Comparison of ENCODE assay signal across 8 cellular contexts in genomic region chr11:22787565-22788162, GRCh38. TPM values are rescaled to one million over a fixed set of nuclear protein-coding genes. Genes with fewer than 3 reads are reported as not detected.
A peak's percentile ranks its signal among the peaks of the same experiment; 100 is the strongest.
DNase-seq lines count a peak whose midpoint lies in the region; ATAC-seq, FAIRE-seq and TF ChIP-seq lines count a peak whose summit lies in the region.

No MANE protein-coding gene starts in this region.

- H3K4me1 Mint-ChIP-seq in Calu3 (ENCODE audit: low read depth, unreplicated experiment): peaks cover 23% of the 10 kb centered on the region

- no peak overlapping the region for H3K4me3 Mint-ChIP-seq in Calu3 (ENCODE audit: low read depth, unreplicated experiment)

- H2BK5ac ChIP-seq in mesenchymal stem cell (ENCODE audit: low read depth, low read length, poor library complexity, severe bottlenecking): no peak overlapping the region

- DNase-seq in Calu3 (peak; percentile 33), LoVo (ENCODE audit: low spot score) (peak; percentile 38), RPMI8226 (peak; percentile 53), mesenchymal stem cell (peak; percentile 37), vagina (ENCODE audit: extremely low spot score in 2 of 2) (no peak)

- H3K36me3 ChIP-seq in mesenchymal stem cell (ENCODE audit: control insufficient read depth in 1 of 2, insufficient read depth in 2 of 2, low read depth in 1 of 2, low read length in 2 of 2) (no peaks in the 10 kb centered on the region), vagina (no peaks in the 10 kb centered on the region)

- H3K4me2 ChIP-seq in mesenchymal stem cell (ENCODE audit: low read length, poor library complexity, severe bottlenecking): no peak overlapping the region

- no peaks in the 10 kb centered on the region for H3K9me3 Mint-ChIP-seq in Calu3 (ENCODE audit: low read depth, unreplicated experiment)

- H3K14ac ChIP-seq in mesenchymal stem cell (ENCODE audit: low read length in 2 of 2): no peak overlapping the region

- no peak overlapping the region for H2BK15ac ChIP-seq in mesenchymal stem cell (ENCODE audit: low read depth, poor library complexity, severe bottlenecking)

- H3K79me1 ChIP-seq in mesenchymal stem cell (replicated peaks; ENCODE audit: low read length, poor library complexity, severe bottlenecking): no peaks in the 10 kb centered on the region

- no TSS peak for BruUV-seq in Calu3 (replicated peaks; lab: Mats Ljungman, UMichigan)

- TF ChIP-seq POLR2A in vagina (IDR thresholded peaks at IDR 0.05): no peak

- H3K27ac ChIP-seq in mesenchymal stem cell (ENCODE audit: low read length, poor library complexity, severe bottlenecking) (no peak overlapping the region), vagina (no peak overlapping the region)

- H3K4ac ChIP-seq in mesenchymal stem cell (ENCODE audit: low read depth in 1 of 2, low read length in 2 of 2): no peak overlapping the region

- no peak overlapping the region for H2BK120ac ChIP-seq in mesenchymal stem cell (ENCODE audit: low read depth, low read length)

- peaks cover 0 to 5% of the 10 kb centered on the region in 2 experiments for H3K27me3 ChIP-seq in mesenchymal stem cell (ENCODE audit: control insufficient read depth in 1 of 2, insufficient read depth in 1 of 2, low read length in 2 of 2)
- no peaks in the 10 kb centered on the region for H3K27me3 ChIP-seq in vagina

- H4K91ac ChIP-seq in mesenchymal stem cell (ENCODE audit: low read length): no peak overlapping the region

- H3K9me3 ChIP-seq in mesenchymal stem cell (ENCODE audit: control insufficient read depth, low read length): no peaks in the 10 kb centered on the region
- H3K9me3 ChIP-seq in vagina: no peaks in the 10 kb centered on the region

- FAIRE-seq in colon (lab: Jason Lieb, UNC): peak; percentile 38

- no peak overlapping the region for H2AK5ac ChIP-seq in mesenchymal stem cell (ENCODE audit: low read length, severe bottlenecking)

- intact Hi-C loops in Calu3 (cut with micrococcal nuclease; ENCODE audit: unreplicated experiment) (loop anchor here (1.0 to 5.0 kb wide), 5 partner anchors 42 to 453 kb away; partner anchors contain the start of gene SVIP), vagina (cut with DNase I) (no loop called here)

- H3K9ac ChIP-seq in mesenchymal stem cell (ENCODE audit: low read length): no peak overlapping the region

- 32% methylated on average over 7 of the region's 9 CpGs for WGBS in mesenchymal stem cell

- no peak overlapping the region for H3K18ac ChIP-seq in mesenchymal stem cell (ENCODE audit: low read depth in 1 of 2, low read length in 2 of 2)

- no peak overlapping the region for H3K27ac Mint-ChIP-seq in Calu3 (ENCODE audit: unreplicated experiment)

- TF ChIP-seq CTCF in Calu3 (IDR thresholded peaks at IDR 0.05; ENCODE audit: unreplicated experiment) (peak; percentile 50), vagina (IDR thresholded peaks at IDR 0.05) (peak; percentile 25 to 74 (median 52))

- ATAC-seq in GM19025 (IDR thresholded peaks at IDR 0.05; ENCODE audit: low read depth, unreplicated experiment): peak; percentile 30
- no peak for ATAC-seq in HG02938 (IDR thresholded peaks at IDR 0.05; ENCODE audit: unreplicated experiment)

- no peak overlapping the region for H2AFZ ChIP-seq in mesenchymal stem cell (ENCODE audit: low read depth, low read length)

- H3K36me3 Mint-ChIP-seq in Calu3 (ENCODE audit: insufficient read depth, unreplicated experiment): no peaks in the 10 kb centered on the region

- no peak overlapping the region for H2BK12ac ChIP-seq in mesenchymal stem cell (ENCODE audit: low read length in 2 of 2)

- CTCF ChIA-PET in Calu3 (lab: Charles Lee): interaction anchor here (0.7 to 0.8 kb wide), 2 partner anchors 35 to 250 kb away, joined by 3 read pairs; no protein-coding TSS in a partner anchor

- no peak overlapping the region for H3K4me3 ChIP-seq in mesenchymal stem cell (ENCODE audit: insufficient read depth in 1 of 2, low read depth in 1 of 2, low read length in 2 of 2)
- no peak overlapping the region for H3K4me3 ChIP-seq in vagina

- no peak overlapping the region for H4K8ac ChIP-seq in mesenchymal stem cell (ENCODE audit: low read length)

- no peak overlapping the region for H3K23ac ChIP-seq in mesenchymal stem cell (ENCODE audit: low read length in 2 of 2)

- H3K4me1 ChIP-seq in mesenchymal stem cell (ENCODE audit: control insufficient read depth, insufficient read depth, low read depth, low read length): no peaks in the 10 kb centered on the region
- H3K4me1 ChIP-seq in vagina: no peaks in the 10 kb centered on the region

- no peaks in the 10 kb centered on the region for H3K27me3 Mint-ChIP-seq in Calu3 (ENCODE audit: unreplicated experiment)

RNA-seq across cellular contexts. Expression of gene SVIP, which starts 41.9 kb away (rescaled TPM):
- total RNA-seq in Calu3 (2022): 39.1 and 49.9 TPM in 2 replicates
- 12.4 TPM for polyA plus RNA-seq in mesenchymal stem cell (2013, experiment 1 of 2)
- 13.9 TPM for polyA plus RNA-seq in mesenchymal stem cell (2013, experiment 2 of 2)
- 3.2 TPM for total RNA-seq in vagina

Comparison
In these comparisons a context has a peak if more than half of its experiments do, and no peak if none do; other contexts are left out.
1. DNase-seq: peak in Calu3 (single experiment), LoVo (single experiment), RPMI8226 (single experiment) and mesenchymal stem cell (single experiment); none in vagina (0 of 2).